In the genomic region with DNA sequence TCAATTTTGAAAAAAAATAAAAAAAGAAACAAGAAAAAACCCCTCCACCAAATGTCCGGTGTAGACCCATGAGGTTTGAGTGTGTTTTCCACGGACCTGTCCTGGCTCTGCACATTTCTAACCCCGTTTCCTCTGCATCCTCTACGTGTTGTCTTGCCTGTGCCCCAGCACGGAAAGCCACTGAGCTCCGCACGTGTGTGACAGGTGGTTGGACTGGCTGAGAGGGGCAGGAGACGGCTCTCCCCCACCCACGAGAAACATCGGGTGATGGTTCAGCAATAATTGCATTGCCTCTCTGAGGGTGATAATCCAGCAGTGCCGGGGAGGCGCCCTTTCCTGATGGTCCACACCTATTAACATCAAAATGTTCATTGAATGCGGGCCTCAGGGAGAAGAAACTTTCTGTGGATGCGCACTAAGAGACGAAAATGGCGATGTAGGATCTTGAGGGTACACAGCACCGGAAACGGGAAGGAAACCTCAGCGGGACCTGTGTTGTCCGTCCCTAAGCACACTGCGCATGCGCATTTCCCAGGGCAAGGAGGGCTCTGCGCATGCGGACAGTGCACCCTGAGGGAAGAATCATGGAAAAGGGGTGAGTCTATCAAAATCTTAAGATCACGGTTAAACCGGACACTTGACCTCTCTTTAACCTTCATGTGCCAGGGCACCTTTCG, we compare ENCODE assay signal across 21 cellular contexts.
A peak's percentile ranks its signal among the peaks of the same experiment; 100 is the strongest.
DNase-seq lines count a peak whose midpoint lies in the region; ATAC-seq, FAIRE-seq and TF ChIP-seq lines count a peak whose summit lies in the region.
"Had no signal": no experiment of that assay in that cellular context is flagged by ENCODE, and none has a peak within 500 bp of the region (broad histone marks: within the 10 kb centered on the region; RNA-seq: fewer than 3 reads in every experiment).

No MANE protein-coding gene starts in this region.

- H3K9ac ChIP-seq in astrocyte (ENCODE audit: low read length) (no peak overlapping the region), neuronal stem cell (ENCODE audit: low read depth, low read length, poor library complexity) (no peak overlapping the region), MM.1S (ENCODE audit: low read length) (no peak overlapping the region)
- H3K9ac ChIP-seq: BLaER1 had no signal

- no peaks in the 10 kb centered on the region for H4K20me1 ChIP-seq in astrocyte (ENCODE audit: insufficient read depth, low read length)
- no peaks in the 10 kb centered on the region for H4K20me1 ChIP-seq in MM.1S (ENCODE audit: insufficient read depth, low read length)
- H4K20me1 ChIP-seq: BLaER1 had no signal

- H3K79me2 ChIP-seq in astrocyte (ENCODE audit: insufficient read depth, low read length), result no peaks in the 10 kb centered on the region
- H3K79me2 ChIP-seq in MM.1S (ENCODE audit: low read length), result no peaks in the 10 kb centered on the region

- H3K36me3 ChIP-seq in astrocyte (ENCODE audit: insufficient read depth, low read length) (no peaks in the 10 kb centered on the region), neuronal stem cell (replicated peaks in 1 of 2; ENCODE audit: control insufficient read depth in 2 of 2, insufficient read depth in 2 of 2, low read length in 2 of 2) (no peaks in the 10 kb centered on the region), MM.1S (replicated peaks; ENCODE audit: insufficient read depth, low read length) (no peaks in the 10 kb centered on the region)
- H3K36me3 ChIP-seq: BLaER1 had no signal

- H3K23ac ChIP-seq in neuronal stem cell (ENCODE audit: low read depth, low read length, poor library complexity), result peak overlapping the region; percentile 89

- H3K4me2 ChIP-seq in astrocyte (ENCODE audit: low read length), result no peak overlapping the region
- H3K4me2 ChIP-seq in neuronal stem cell (ENCODE audit: insufficient read depth, low read length, poor library complexity, severe bottlenecking), result no peak overlapping the region
- H3K4me2 ChIP-seq in MM.1S (ENCODE audit: low read depth, low read length), result no peak overlapping the region
- H3K4me2 ChIP-seq: BLaER1, GM23338 had no signal

- H3K9me3 Mint-ChIP-seq in astrocyte (ENCODE audit: unreplicated experiment), result peaks cover 5% of the 10 kb centered on the region
- no peaks in the 10 kb centered on the region for H3K9me3 Mint-ChIP-seq in activated naive CD4-positive, alpha-beta T cell treated with anti-CD3 and anti-CD28 coated beads for 36 hours
- H3K9me3 Mint-ChIP-seq: GM23338 had no signal

- DNase-seq in NCI-H2227 (lab: John Stamatoyannopoulos, UW; ENCODE audit: unreplicated experiment) (peak; percentile 53), NCI-H2227 treated with DMSO at 0.1 percent for 48 hours (lab: John Stamatoyannopoulos, UW) (no peak), astrocyte (ENCODE audit: low read depth) (no peak), neuronal stem cell (ENCODE audit: low spot score) (no peak), MM.1S (no peak)
- DNase-seq in activated naive CD4-positive, alpha-beta T cell treated with anti-CD3 and anti-CD28 coated beads for 36 hours, result no peak
- DNase-seq: 8988T; CD4-positive, alpha-beta memory T cell; DMS153; DND-41; H7; HFFc6 had no signal

- no peak for TF ChIP-seq CTCF in astrocyte (IDR thresholded peaks at IDR 0.05; ENCODE audit: insufficient read depth, low read depth, low read length)
- no peak for TF ChIP-seq CTCF in MM.1S (IDR thresholded peaks at IDR 0.05; ENCODE audit: low read length)

- H3K14ac ChIP-seq in neuronal stem cell (ENCODE audit: low read length), result no peak overlapping the region

- H3K4ac ChIP-seq in neuronal stem cell (ENCODE audit: low read length), result no peak overlapping the region

- no peak overlapping the region for H2AFZ ChIP-seq in astrocyte (ENCODE audit: low read depth, low read length)
- no peak overlapping the region for H2AFZ ChIP-seq in neuronal stem cell (ENCODE audit: low read length)
- no peak overlapping the region for H2AFZ ChIP-seq in MM.1S (ENCODE audit: low read length)

- H3K4me1 Mint-ChIP-seq in astrocyte (ENCODE audit: low read depth, unreplicated experiment), result peaks cover 3% of the 10 kb centered on the region
- H3K4me1 Mint-ChIP-seq in activated naive CD4-positive, alpha-beta T cell treated with anti-CD3 and anti-CD28 coated beads for 36 hours (ENCODE audit: low read depth), result no peaks in the 10 kb centered on the region
- H3K4me1 Mint-ChIP-seq: CD14-positive monocyte; CD4-positive, alpha-beta memory T cell; IgD-negative memory B cell had no signal

- H3K79me1 ChIP-seq in neuronal stem cell (ENCODE audit: low read depth, low read length), result peaks cover 2% of the 10 kb centered on the region

- H3F3A ChIP-seq in MM.1S (ENCODE audit: insufficient read depth, low read length), result no peaks in the 10 kb centered on the region

- H3K36me3 Mint-ChIP-seq in astrocyte (ENCODE audit: low read depth, unreplicated experiment), result no peaks in the 10 kb centered on the region
- H3K36me3 Mint-ChIP-seq in activated naive CD4-positive, alpha-beta T cell treated with anti-CD3 and anti-CD28 coated beads for 36 hours (ENCODE audit: low read depth), result no peaks in the 10 kb centered on the region
- H3K36me3 Mint-ChIP-seq: CD14-positive monocyte; CD4-positive, alpha-beta memory T cell; IgD-negative memory B cell had no signal

- H3K27ac ChIP-seq in astrocyte (ENCODE audit: low read depth, low read length) (peak overlapping the region; percentile 25), neuronal stem cell (replicated peaks; ENCODE audit: low read length) (no peak overlapping the region), MM.1S (ENCODE audit: low read length) (no peak overlapping the region)
- H3K27ac ChIP-seq: BLaER1 had no signal

- H3K4me1 ChIP-seq in astrocyte (ENCODE audit: insufficient read depth, low read length), result no peaks in the 10 kb centered on the region
- H3K4me1 ChIP-seq in neuronal stem cell (ENCODE audit: control insufficient read depth in 2 of 2, insufficient read depth in 1 of 2, low read depth in 1 of 2, low read length in 2 of 2), result no peaks in the 10 kb centered on the region
- H3K4me1 ChIP-seq in MM.1S (ENCODE audit: low read length), result no peaks in the 10 kb centered on the region
- H3K4me1 ChIP-seq: BLaER1 had no signal

- no peaks in the 10 kb centered on the region for H3K9me2 ChIP-seq in MM.1S (replicated peaks; ENCODE audit: insufficient read depth, low read length)

- H3K27me3 ChIP-seq in astrocyte (ENCODE audit: insufficient read depth, low read length) (no peaks in the 10 kb centered on the region), neuronal stem cell (ENCODE audit: control insufficient read depth in 3 of 3, insufficient read depth in 3 of 3, low read depth in 1 of 3, low read length in 3 of 3) (no peaks in the 10 kb centered on the region), MM.1S (replicated peaks; ENCODE audit: insufficient read depth, low read length) (no peaks in the 10 kb centered on the region)
- H3K27me3 ChIP-seq: BLaER1 had no signal

- FAIRE-seq in astrocyte (lab: Jason Lieb, UNC), result no peak
- FAIRE-seq: G401.6, GM12891, HepG2 had no signal

- H2BK120ac ChIP-seq in neuronal stem cell (ENCODE audit: low read depth, low read length), result no peak overlapping the region

- H3K27ac Mint-ChIP-seq in astrocyte (ENCODE audit: unreplicated experiment), result no peak overlapping the region
- H3K27ac Mint-ChIP-seq in activated naive CD4-positive, alpha-beta T cell treated with anti-CD3 and anti-CD28 coated beads for 36 hours, result no peak overlapping the region
- H3K27ac Mint-ChIP-seq: CD14-positive monocyte; CD4-positive, alpha-beta memory T cell; GM23338; HFFc6; IgD-negative memory B cell had no signal

- no peak overlapping the region for H3K4me3 Mint-ChIP-seq in astrocyte (ENCODE audit: unreplicated experiment)
- no peak overlapping the region for H3K4me3 Mint-ChIP-seq in activated naive CD4-positive, alpha-beta T cell treated with anti-CD3 and anti-CD28 coated beads for 36 hours
- H3K4me3 Mint-ChIP-seq: CD14-positive monocyte; CD4-positive, alpha-beta memory T cell; GM23338; HFFc6; IgD-negative memory B cell had no signal

- no peak overlapping the region for H4K8ac ChIP-seq in neuronal stem cell (ENCODE audit: low read depth, low read length)

- no peak overlapping the region for H4K91ac ChIP-seq in neuronal stem cell (ENCODE audit: low read depth, low read length, poor library complexity)

- H3K4me3 ChIP-seq in astrocyte (ENCODE audit: insufficient read depth, low read depth, low read length) (no peak overlapping the region), neuronal stem cell (ENCODE audit: low read length in 2 of 2) (no peak overlapping the region), MM.1S (ENCODE audit: low read length) (no peak overlapping the region)
- H3K4me3 ChIP-seq: BLaER1, GM23338 had no signal

- no CpG with 5 or more reads among the region's 27 CpGs for WGBS in neuronal stem cell (ENCODE audit: extremely low coverage in 2 of 2, insufficient read length in 2 of 2, insufficient replicate concordance in 1 of 2), 2 donors

- H2BK15ac ChIP-seq in neuronal stem cell (ENCODE audit: low read length), result no peak overlapping the region

- CTCF ChIA-PET in activated naive CD4-positive, alpha-beta T cell treated with anti-CD3 and anti-CD28 coated beads for 36 hours (lab: Charles Lee), result no interaction called here

- H3K9me3 ChIP-seq in astrocyte (ENCODE audit: insufficient read depth, low read depth, low read length), result peaks cover 7% of the 10 kb centered on the region
- H3K9me3 ChIP-seq in neuronal stem cell (replicated peaks in 1 of 2; ENCODE audit: control insufficient read depth in 2 of 2, insufficient read depth in 1 of 2, low read depth in 1 of 2, low read length in 2 of 2), result no peaks in the 10 kb centered on the region
- H3K9me3 ChIP-seq in MM.1S (replicated peaks; ENCODE audit: insufficient read depth, low read length), result no peaks in the 10 kb centered on the region
- H3K9me3 ChIP-seq: BLaER1 had no signal

- no peak overlapping the region for H2BK5ac ChIP-seq in neuronal stem cell (ENCODE audit: low read length)

- intact Hi-C loops in activated naive CD4-positive, alpha-beta T cell treated with anti-CD3 and anti-CD28 coated beads for 36 hours (cut with micrococcal nuclease), result no loop called here

- peak overlapping the region; percentile 48 for H3K18ac ChIP-seq in neuronal stem cell (ENCODE audit: low read length)

- H2BK12ac ChIP-seq in neuronal stem cell (ENCODE audit: low read length), result peak overlapping the region; percentile 22

- no peak for ATAC-seq in HG02763 (IDR thresholded peaks at IDR 0.05; ENCODE audit: unreplicated experiment)
- ATAC-seq: GM23338, HCT116, HepG2 had no signal

- no peaks in the 10 kb centered on the region for H3K27me3 Mint-ChIP-seq in astrocyte (ENCODE audit: low read depth, unreplicated experiment)
- H3K27me3 Mint-ChIP-seq in activated naive CD4-positive, alpha-beta T cell treated with anti-CD3 and anti-CD28 coated beads for 36 hours (ENCODE audit: low read depth), result peaks cover 28% of the 10 kb centered on the region
- H3K27me3 Mint-ChIP-seq: CD4-positive, alpha-beta memory T cell; IgD-negative memory B cell had no signal

- H2AK5ac ChIP-seq in neuronal stem cell (ENCODE audit: low read depth, low read length), result no peak overlapping the region
